In genomic region chr13:25301347-25302113, GRCh38 we compare ENCODE assay signal across 1 cellular context.
TF ChIP-seq lines count a peak whose summit lies in the region.

A gene with protein sequence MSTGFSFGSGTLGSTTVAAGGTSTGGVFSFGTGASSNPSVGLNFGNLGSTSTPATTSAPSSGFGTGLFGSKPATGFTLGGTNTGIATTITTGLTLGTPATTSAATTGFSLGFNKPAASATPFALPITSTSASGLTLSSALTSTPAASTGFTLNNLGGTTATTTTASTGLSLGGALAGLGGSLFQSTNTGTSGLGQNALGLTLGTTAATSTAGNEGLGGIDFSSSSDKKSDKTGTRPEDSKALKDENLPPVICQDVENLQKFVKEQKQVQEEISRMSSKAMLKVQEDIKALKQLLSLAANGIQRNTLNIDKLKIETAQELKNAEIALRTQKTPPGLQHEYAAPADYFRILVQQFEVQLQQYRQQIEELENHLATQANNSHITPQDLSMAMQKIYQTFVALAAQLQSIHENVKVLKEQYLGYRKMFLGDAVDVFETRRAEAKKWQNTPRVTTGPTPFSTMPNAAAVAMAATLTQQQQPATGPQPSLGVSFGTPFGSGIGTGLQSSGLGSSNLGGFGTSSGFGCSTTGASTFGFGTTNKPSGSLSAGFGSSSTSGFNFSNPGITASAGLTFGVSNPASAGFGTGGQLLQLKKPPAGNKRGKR (plus strand): TSS chr13:25301625. CDS start chr13:25301774, 149 bp downstream.

TF ChIP-seq in HEK293, 187 proteins besides CTCF, POLR2A, EP300 and RAD21 (continued from another document):
- TF ChIP-seq, protein P1, sequence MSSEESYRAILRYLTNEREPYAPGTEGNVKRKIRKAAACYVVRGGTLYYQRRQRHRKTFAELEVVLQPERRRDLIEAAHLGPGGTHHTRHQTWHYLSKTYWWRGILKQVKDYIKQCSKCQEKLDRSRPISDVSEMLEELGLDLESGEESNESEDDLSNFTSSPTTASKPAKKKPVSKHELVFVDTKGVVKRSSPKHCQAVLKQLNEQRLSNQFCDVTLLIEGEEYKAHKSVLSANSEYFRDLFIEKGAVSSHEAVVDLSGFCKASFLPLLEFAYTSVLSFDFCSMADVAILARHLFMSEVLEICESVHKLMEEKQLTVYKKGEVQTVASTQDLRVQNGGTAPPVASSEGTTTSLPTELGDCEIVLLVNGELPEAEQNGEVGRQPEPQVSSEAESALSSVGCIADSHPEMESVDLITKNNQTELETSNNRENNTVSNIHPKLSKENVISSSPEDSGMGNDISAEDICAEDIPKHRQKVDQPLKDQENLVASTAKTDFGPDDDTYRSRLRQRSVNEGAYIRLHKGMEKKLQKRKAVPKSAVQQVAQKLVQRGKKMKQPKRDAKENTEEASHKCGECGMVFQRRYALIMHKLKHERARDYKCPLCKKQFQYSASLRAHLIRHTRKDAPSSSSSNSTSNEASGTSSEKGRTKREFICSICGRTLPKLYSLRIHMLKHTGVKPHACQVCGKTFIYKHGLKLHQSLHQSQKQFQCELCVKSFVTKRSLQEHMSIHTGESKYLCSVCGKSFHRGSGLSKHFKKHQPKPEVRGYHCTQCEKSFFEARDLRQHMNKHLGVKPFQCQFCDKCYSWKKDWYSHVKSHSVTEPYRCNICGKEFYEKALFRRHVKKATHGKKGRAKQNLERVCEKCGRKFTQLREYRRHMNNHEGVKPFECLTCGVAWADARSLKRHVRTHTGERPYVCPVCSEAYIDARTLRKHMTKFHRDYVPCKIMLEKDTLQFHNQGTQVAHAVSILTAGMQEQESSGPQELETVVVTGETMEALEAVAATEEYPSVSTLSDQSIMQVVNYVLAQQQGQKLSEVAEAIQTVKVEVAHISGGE (tag by site-specific recombination; conservative IDR thresholded peaks at IDR 0.05; ENCODE audit: low read depth), result peak; percentile 86
- TF ChIP-seq PBX3 (CRISPR knock-in tag; IDR thresholded peaks at IDR 0.05), result peak; percentile 39; the same call in 1 of the 2 replicates
- peak; percentile 42; the same call in 1 of the 2 replicates for TF ChIP-seq ZNF2 (tag by site-specific recombination; IDR thresholded peaks at IDR 0.05)
- TF ChIP-seq ZNF707 (tag by site-specific recombination; IDR thresholded peaks at IDR 0.05), result no peak
- TF ChIP-seq ZNF692 (tag by site-specific recombination; IDR thresholded peaks at IDR 0.05), result 0 out of 2 replicates have a peak, but pooled peaks have one; percentile 56
- TF ChIP-seq BCL11A (tag by site-specific recombination; IDR thresholded peaks at IDR 0.05; ENCODE audit: low read depth), result no peak
- peak; percentile 51; the same call in 1 of the 2 replicates for TF ChIP-seq SP3 (tag by site-specific recombination; IDR thresholded peaks at IDR 0.05)
